In the genomic region with DNA sequence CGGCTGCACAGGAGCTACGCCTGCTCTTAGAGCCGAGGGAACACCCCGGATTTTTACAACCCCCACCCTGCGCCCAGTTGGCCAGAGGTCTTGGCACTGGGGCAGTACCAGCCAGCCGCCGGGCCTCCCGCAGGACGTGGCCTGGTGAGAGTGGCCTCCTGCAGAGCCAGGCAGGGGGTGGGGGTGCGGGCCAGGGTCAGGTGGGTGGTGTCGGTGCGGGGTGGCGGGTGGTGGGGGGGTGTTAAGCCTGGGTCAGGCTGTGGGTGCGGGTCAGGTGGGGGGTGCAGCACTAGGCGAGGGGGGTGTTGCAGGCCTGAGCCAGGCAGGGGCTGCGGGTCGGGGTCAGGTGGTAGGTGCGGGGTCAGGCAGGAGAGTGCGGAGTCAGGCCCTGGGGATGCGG, we compare ENCODE assay signal across 9 cellular contexts. TPM values are rescaled to one million over a fixed set of nuclear protein-coding genes. Genes with fewer than 3 reads are reported as not detected.
DNase-seq lines count a peak whose midpoint lies in the region; ATAC-seq and TF ChIP-seq lines count a peak whose summit lies in the region.
"Had no signal": no experiment of that assay in that cellular context is flagged by ENCODE, and none has a peak within 500 bp of the region (broad histone marks: within the 10 kb centered on the region; RNA-seq: fewer than 3 reads in every experiment).

No MANE protein-coding gene starts in this region.

- H3K27me3 Mint-ChIP-seq in activated CD4-positive, alpha-beta memory T cell treated with anti-CD3 and anti-CD28 coated beads for 36 hours, result no peaks in the 10 kb centered on the region

- H3K36me3 Mint-ChIP-seq in activated CD4-positive, alpha-beta memory T cell treated with anti-CD3 and anti-CD28 coated beads for 36 hours, result peaks cover 12% of the 10 kb centered on the region

- POLR2A ChIA-PET in GM10248 (lab: Yijun Ruan, JAX), result no interaction called here
- POLR2A ChIA-PET in activated CD4-positive, alpha-beta memory T cell treated with anti-CD3 and anti-CD28 coated beads for 36 hours (lab: Charles Lee), result interaction anchor here (1.6 kb wide), 1 partner anchor 18 kb away, joined by 10 read pairs; no protein-coding TSS in a partner anchor

- peaks cover 6% of the 10 kb centered on the region for H3K4me1 Mint-ChIP-seq in activated CD4-positive, alpha-beta memory T cell treated with anti-CD3 and anti-CD28 coated beads for 36 hours (ENCODE audit: low read depth)

- no peaks in the 10 kb centered on the region for H3K27me3 ChIP-seq in sigmoid colon

- no peak overlapping the region for H3K27ac Mint-ChIP-seq in activated CD4-positive, alpha-beta memory T cell treated with anti-CD3 and anti-CD28 coated beads for 36 hours

- WGBS in sigmoid colon, 2 donors, result 12 to 46% methylated on average over 20 of the region's 20 CpGs

- H3K9me3 ChIP-seq in sigmoid colon, result no peaks in the 10 kb centered on the region

- H3K36me3 ChIP-seq in sigmoid colon, result peaks cover 16 to 34% (median 26%) of the 10 kb centered on the region in 4 donors

- H3K4me3 Mint-ChIP-seq in activated CD4-positive, alpha-beta memory T cell treated with anti-CD3 and anti-CD28 coated beads for 36 hours, result peak overlapping the region; percentile 68

- DNase-seq in GM10248 (ENCODE audit: extremely low spot score) (peak; percentile 22), left cardiac atrium (no peak), sigmoid colon (no peak), glomerular visceral epithelial cell (ENCODE audit: extremely low spot score) (no peak)
- DNase-seq in activated CD4-positive, alpha-beta memory T cell treated with anti-CD3 and anti-CD28 coated beads for 36 hours, result no peak

- no peak for TF ChIP-seq CTCF in GM10248 (IDR thresholded peaks at IDR 0.05; ENCODE audit: control extremely low read depth, extremely low read depth, low read depth, missing control alignments)
- TF ChIP-seq CTCF in sigmoid colon (IDR thresholded peaks at IDR 0.05), result no peak

- TF ChIP-seq EP300 in sigmoid colon (IDR thresholded peaks at IDR 0.05), result no peak

- no peak for TF ChIP-seq POLR2A in sigmoid colon (IDR thresholded peaks at IDR 0.05)

- H3K27ac ChIP-seq in sigmoid colon, result peak overlapping the region in 2 of 4 donors; percentile 84 to 95

- intact Hi-C loops in activated CD4-positive, alpha-beta memory T cell treated with anti-CD3 and anti-CD28 coated beads for 36 hours (cut with micrococcal nuclease), result loop anchor here (2.0 to 5.0 kb wide), 2 partner anchors 14 to 110 kb away; partner anchors contain the start of gene FUOM
- intact Hi-C loops in left cardiac atrium (cut with DNase I), result no loop called here
- intact Hi-C loops in sigmoid colon (cut with DNase I), result no loop called here

- H3K4me3 ChIP-seq in sigmoid colon, result peak overlapping the region; percentile 82 to 94 (median 86)

- H3K9me3 Mint-ChIP-seq in activated CD4-positive, alpha-beta memory T cell treated with anti-CD3 and anti-CD28 coated beads for 36 hours, result no peaks in the 10 kb centered on the region

- peaks cover 0 to 22% (median 18%) of the 10 kb centered on the region in 4 donors for H3K4me1 ChIP-seq in sigmoid colon

- ATAC-seq in left cardiac atrium (peak; percentile 2 to 7), HG03025 (IDR thresholded peaks at IDR 0.05; ENCODE audit: low FRiP score, unreplicated experiment) (no peak), GM18858 (IDR thresholded peaks at IDR 0.05; ENCODE audit: unreplicated experiment) (no peak), HG02884 (IDR thresholded peaks at IDR 0.05; ENCODE audit: unreplicated experiment) (no peak)

- CTCF ChIA-PET in GM10248 (lab: Yijun Ruan, JAX), result interaction anchor here (1.6 kb wide), 2 partner anchors 17 to 65 kb away, joined by 3 to 4 read pairs; no protein-coding TSS in a partner anchor
- CTCF ChIA-PET in activated CD4-positive, alpha-beta memory T cell treated with anti-CD3 and anti-CD28 coated beads for 36 hours (lab: Charles Lee), result interaction anchor here (1.3 kb wide), 1 partner anchor 43 kb away, joined by 3 read pairs; no protein-coding TSS in a partner anchor

RNA-seq across cellular contexts. Expression of gene ECHS1, which starts 0.6 kb away (rescaled TPM):
- 10 to 100 TPM; 60.2 to 64.8 TPM for total RNA-seq in activated CD4-positive, alpha-beta memory T cell treated with anti-CD3 and anti-CD28 coated beads for 36 hours
- total RNA-seq in left cardiac atrium (100 to 1,000 TPM; 106 to 135 TPM), sigmoid colon (10 to 100 TPM; 58.6 to 87.0 (median 65.6) TPM)
- polyA plus RNA-seq in sigmoid colon, result 100 to 1,000 TPM; 187 to 360 (median 220) TPM

RNA-seq across cellular contexts. Expression of gene PAOX, which starts 6.6 kb away (rescaled TPM):
- 1 to 10 TPM; 8.8 to 9.6 TPM for total RNA-seq in activated CD4-positive, alpha-beta memory T cell treated with anti-CD3 and anti-CD28 coated beads for 36 hours
- 1 to 10 TPM; 2.9 TPM for total RNA-seq in left cardiac atrium
- total RNA-seq in sigmoid colon, result 10 to 100 TPM in 3 of 4 donors, 1 to 10 TPM in 1; 6.4 to 11.8 (median 11.0) TPM
- 1 to 10 TPM; 5.4 to 8.7 (median 6.5) TPM for polyA plus RNA-seq in sigmoid colon

RNA-seq across cellular contexts. Expression of gene FUOM, which starts 14.7 kb away (rescaled TPM):
- 10 to 100 TPM; 46.5 to 49.8 TPM for total RNA-seq in activated CD4-positive, alpha-beta memory T cell treated with anti-CD3 and anti-CD28 coated beads for 36 hours
- total RNA-seq in left cardiac atrium, result 10 to 100 TPM; 16.2 to 19.8 TPM
- total RNA-seq in sigmoid colon, result 10 to 100 TPM in 2 of 4 donors, 1 to 10 TPM in 2; 8.0 to 25.7 (median 12.8) TPM
- polyA plus RNA-seq in sigmoid colon, result 10 to 100 TPM; 39.0 to 98.0 (median 48.9) TPM

RNA-seq across cellular contexts. Expression of gene MTG1, which starts 21.4 kb away (rescaled TPM):
- total RNA-seq in activated CD4-positive, alpha-beta memory T cell treated with anti-CD3 and anti-CD28 coated beads for 36 hours, result 10 to 100 TPM; 33.9 to 40.3 TPM
- total RNA-seq in left cardiac atrium (10 to 100 TPM; 18.8 to 23.2 TPM), sigmoid colon (10 to 100 TPM; 14.0 to 28.8 (median 17.0) TPM)
- polyA plus RNA-seq in sigmoid colon, result 10 to 100 TPM; 27.6 to 63.6 (median 30.3) TPM

RNA-seq across cellular contexts. Expression of gene PRAP1, which starts 25.3 kb away (rescaled TPM):
- not detected for total RNA-seq in activated CD4-positive, alpha-beta memory T cell treated with anti-CD3 and anti-CD28 coated beads for 36 hours
- total RNA-seq in left cardiac atrium (not detected), sigmoid colon (1 to 10 TPM in 1 of 4 donors, not detected in 3; 2.9 TPM)
- 100 to 1,000 TPM in 1 of 3 donors, 10 to 100 TPM in 2; 73.4 to 102 (median 88.9) TPM for polyA plus RNA-seq in sigmoid colon
- total RNA-seq: pulmonary artery endothelial cell had no signal

Comparison
In these comparisons a context has a peak if more than half of its experiments do, and no peak if none do; other contexts are left out.
1. ATAC-seq: peak in left cardiac atrium (2 of 2); none in HG03025 (single experiment), GM18858 (single experiment) and HG02884 (single experiment).